In genomic region chr20:35515949-35516645, GRCh38 we compare ENCODE assay signal across 12 cellular contexts. TPM values are rescaled to one million over a fixed set of nuclear protein-coding genes. Genes with fewer than 3 reads are reported as not detected.
DNase-seq lines count a peak whose midpoint lies in the region; ATAC-seq and TF ChIP-seq lines count a peak whose summit lies in the region.
"Had no signal": no experiment of that assay in that cellular context is flagged by ENCODE, and none has a peak within 500 bp of the region (broad histone marks: within the 10 kb centered on the region; RNA-seq: fewer than 3 reads in every experiment).

No MANE protein-coding gene starts in this region.

- no peak for TF ChIP-seq CTCF in cardiac fibroblast (IDR thresholded peaks at IDR 0.05; ENCODE audit: low read depth, low read length)
- TF ChIP-seq CTCF in neural progenitor cell (IDR thresholded peaks at IDR 0.05), result no peak
- no peak for TF ChIP-seq CTCF in suprapubic skin (IDR thresholded peaks at IDR 0.05)
- no peak for TF ChIP-seq CTCF in WTC11 (IDR thresholded peaks at IDR 0.05)

- peaks cover 3% of the 10 kb centered on the region for H3K4me1 Mint-ChIP-seq in neural progenitor cell
- H3K4me1 Mint-ChIP-seq in WTC11, result no peaks in the 10 kb centered on the region
- H3K4me1 Mint-ChIP-seq: activated naive CD8-positive, alpha-beta T cell treated with anti-CD3 and anti-CD28 coated beads, Interleukin-2, amount 10 ng/mL, durations not matched to agents 7 days and 5 days had no signal

- H3K36me3 Mint-ChIP-seq in neural progenitor cell, result peaks cover 9% of the 10 kb centered on the region
- H3K36me3 Mint-ChIP-seq in WTC11, result peaks cover 10% of the 10 kb centered on the region

- H3K27ac ChIP-seq in neural progenitor cell (no peak overlapping the region), suprapubic skin (no peak overlapping the region)
- H3K27ac ChIP-seq: KMS-11 had no signal

- H3K79me2 ChIP-seq in neural progenitor cell (ENCODE audit: low read depth), result no peaks in the 10 kb centered on the region

- no peak overlapping the region for H2AFZ ChIP-seq in neural progenitor cell (replicated peaks)

- DNase-seq in EL, result peak; percentile 86
- peak; percentile 94 for DNase-seq in NCI-H226
- DNase-seq in cardiac fibroblast (ENCODE audit: low read depth in 2 of 2), result peak; percentile 67 to 75
- no peak for DNase-seq in neural progenitor cell (ENCODE audit: low spot score)
- DNase-seq in suprapubic skin (ENCODE audit: low spot score in 2 of 2), result no peak
- no peak for DNase-seq in NCI-H146 (lab: John Stamatoyannopoulos, UW)
- DNase-seq in WTC11 (ENCODE audit: low spot score), result no peak
- DNase-seq in NCI-H526 (lab: John Stamatoyannopoulos, UW), result no peak
- DNase-seq: activated naive CD8-positive, alpha-beta T cell treated with anti-CD3 and anti-CD28 coated beads, Interleukin-2, amount 10 ng/mL, durations not matched to agents 7 days and 5 days; GDM1 had no signal

- POLR2A ChIA-PET in WTC11 (lab: Charles Lee), result no interaction called here

- no peaks in the 10 kb centered on the region for H3K27me3 ChIP-seq in neural progenitor cell
- H3K27me3 ChIP-seq in suprapubic skin, result no peaks in the 10 kb centered on the region

- no peaks in the 10 kb centered on the region for H3K4me1 ChIP-seq in neural progenitor cell
- H3K4me1 ChIP-seq in suprapubic skin, result no peaks in the 10 kb centered on the region

- ATAC-seq in WTC11, result no peak

- H3K4me3 Mint-ChIP-seq in neural progenitor cell (no peak overlapping the region), WTC11 (no peak overlapping the region)
- H3K4me3 Mint-ChIP-seq: activated naive CD8-positive, alpha-beta T cell treated with anti-CD3 and anti-CD28 coated beads, Interleukin-2, amount 10 ng/mL, durations not matched to agents 7 days and 5 days had no signal

- H3K9ac ChIP-seq in neural progenitor cell, result no peak overlapping the region
- H3K9ac ChIP-seq: KMS-11 had no signal

- H3K27me3 Mint-ChIP-seq in neural progenitor cell (ENCODE audit: insufficient read depth, low read depth), result peaks cover 10% of the 10 kb centered on the region
- H3K27me3 Mint-ChIP-seq in WTC11 (ENCODE audit: low read depth), result no peaks in the 10 kb centered on the region
- H3K27me3 Mint-ChIP-seq: activated naive CD8-positive, alpha-beta T cell treated with anti-CD3 and anti-CD28 coated beads, Interleukin-2, amount 10 ng/mL, durations not matched to agents 7 days and 5 days had no signal

- no peaks in the 10 kb centered on the region for H4K20me1 ChIP-seq in neural progenitor cell (ENCODE audit: low read depth)

- H3K27ac Mint-ChIP-seq in neural progenitor cell (peak overlapping the region; percentile 17), WTC11 (no peak overlapping the region)
- H3K27ac Mint-ChIP-seq: activated naive CD8-positive, alpha-beta T cell treated with anti-CD3 and anti-CD28 coated beads, Interleukin-2, amount 10 ng/mL, durations not matched to agents 7 days and 5 days had no signal

- 61% methylated on average over 3 of the region's 3 CpGs for WGBS in suprapubic skin

- H3K9me3 ChIP-seq in neural progenitor cell (ENCODE audit: low read depth) (no peaks in the 10 kb centered on the region), suprapubic skin (no peaks in the 10 kb centered on the region)

- TF ChIP-seq EP300 in suprapubic skin (IDR thresholded peaks at IDR 0.05), result no peak

- no peak overlapping the region for H3K4me2 ChIP-seq in neural progenitor cell
- H3K4me2 ChIP-seq: KMS-11 had no signal

- CTCF ChIA-PET in WTC11 (lab: Charles Lee), result interaction anchor here (0.5 to 1.5 kb wide), 3 partner anchors 17 to 88 kb away, joined by 3 to 4 read pairs (median 4); no protein-coding TSS in a partner anchor

- H3K4me3 ChIP-seq in cardiac fibroblast (replicated peaks in 1 of 2; ENCODE audit: low read depth in 2 of 2, low read length in 2 of 2), result no peak overlapping the region
- H3K4me3 ChIP-seq in neural progenitor cell, result no peak overlapping the region
- no peak overlapping the region for H3K4me3 ChIP-seq in suprapubic skin

- TF ChIP-seq POLR2A in suprapubic skin (IDR thresholded peaks at IDR 0.05), result no peak

- no peaks in the 10 kb centered on the region for H3K9me3 Mint-ChIP-seq in neural progenitor cell
- no peaks in the 10 kb centered on the region for H3K9me3 Mint-ChIP-seq in WTC11
- H3K9me3 Mint-ChIP-seq: activated naive CD8-positive, alpha-beta T cell treated with anti-CD3 and anti-CD28 coated beads, Interleukin-2, amount 10 ng/mL, durations not matched to agents 7 days and 5 days had no signal

- H3F3A ChIP-seq in neural progenitor cell (ENCODE audit: low read depth), result no peaks in the 10 kb centered on the region

- H3K36me3 ChIP-seq in neural progenitor cell (no peaks in the 10 kb centered on the region), suprapubic skin (peaks cover 39% of the 10 kb centered on the region)

TF ChIP-seq in WTC11, 78 proteins besides CTCF, POLR2A, EP300 and RAD21 (continues in another document):
- TF ChIP-seq FOXK1 (CRISPR knock-in tag; IDR thresholded peaks at IDR 0.05), result no peak
- no peak for TF ChIP-seq TP53 (CRISPR knock-in tag; IDR thresholded peaks at IDR 0.05)
- TF ChIP-seq ZNF317 (CRISPR knock-in tag; IDR thresholded peaks at IDR 0.05; ENCODE audit: borderline replicate concordance, low read depth), result no peak
- no peak for TF ChIP-seq MXD4 (CRISPR knock-in tag; IDR thresholded peaks at IDR 0.05; ENCODE audit: borderline replicate concordance)
- TF ChIP-seq ZBTB21 (CRISPR knock-in tag; IDR thresholded peaks at IDR 0.05; ENCODE audit: borderline replicate concordance), result no peak
- TF ChIP-seq ZNF232 (CRISPR knock-in tag; IDR thresholded peaks at IDR 0.05), result no peak
- TF ChIP-seq AR (CRISPR knock-in tag; IDR thresholded peaks at IDR 0.05), result no peak
- TF ChIP-seq ESRRA (CRISPR knock-in tag; IDR thresholded peaks at IDR 0.05; ENCODE audit: borderline replicate concordance), result no peak
- no peak for TF ChIP-seq TCF7 (CRISPR knock-in tag; IDR thresholded peaks at IDR 0.05; ENCODE audit: low read depth)
- TF ChIP-seq PRDM15 (CRISPR knock-in tag; IDR thresholded peaks at IDR 0.05), result no peak
- TF ChIP-seq ZNF138 (CRISPR knock-in tag; conservative IDR thresholded peaks at IDR 0.05), result no peak
- TF ChIP-seq GRHL2 (CRISPR knock-in tag; IDR thresholded peaks at IDR 0.05; ENCODE audit: insufficient replicate concordance, severe bottlenecking), result no peak

RNA-seq across cellular contexts. Expression of gene C20orf173, which starts 13.4 kb away (rescaled TPM):
- total RNA-seq in neural progenitor cell (ENCODE audit: low replicate concordance) (not detected in 2 replicates), suprapubic skin (not detected), WTC11 (2021) (not detected in 3 replicates)
- total RNA-seq: activated naive CD8-positive, alpha-beta T cell treated with anti-CD3 and anti-CD28 coated beads, Interleukin-2, amount 10 ng/mL, durations not matched to agents 7 days and 5 days; subcutaneous adipose tissue had no signal

RNA-seq across cellular contexts. Expression of gene ERGIC3, which starts 25.8 kb away (rescaled TPM):
- total RNA-seq in neural progenitor cell (ENCODE audit: low replicate concordance), result 271 and 383 TPM in 2 replicates
- total RNA-seq in suprapubic skin, result 100 to 1,000 TPM; 154 to 256 (median 225) TPM
- 168 to 181 TPM (median 179 TPM) in 3 replicates for total RNA-seq in WTC11 (2021)

Comparison
In these comparisons a context has a peak if more than half of its experiments do, and no peak if none do; other contexts are left out.
1. DNase-seq: peak in EL (single experiment), NCI-H226 (single experiment) and cardiac fibroblast (2 of 2); none in neural progenitor cell (single experiment), suprapubic skin (0 of 2), NCI-H146 (single experiment), WTC11 (single experiment) and NCI-H526 (0 of 2).